Comparison of ENCODE assay signal across 9 cellular contexts in genomic region chrX:18426004-18426320, GRCh38. TPM values are rescaled to one million over a fixed set of nuclear protein-coding genes. Genes with fewer than 3 reads are reported as not detected.
DNase-seq lines count a peak whose midpoint lies in the region; ATAC-seq, FAIRE-seq and TF ChIP-seq lines count a peak whose summit lies in the region.
"Had no signal": no experiment of that assay in that cellular context is flagged by ENCODE, and none has a peak within 500 bp of the region (broad histone marks: within the 10 kb centered on the region; RNA-seq: fewer than 3 reads in every experiment).

No MANE protein-coding gene starts in this region.

- WGBS in gastroesophageal sphincter (ENCODE audit: low coverage in 1 of 2), 2 donors: no CpG with 5 or more reads among the region's 40 CpGs

- CTCF ChIA-PET in activated CD4-positive, alpha-beta T cell treated with anti-CD3 and anti-CD28 coated beads for 36 hours (lab: Charles Lee): interaction anchor here (1.0 kb wide), 1 partner anchor 459 kb away, joined by 3 read pairs; no protein-coding TSS in a partner anchor

- TF ChIP-seq EP300 in gastroesophageal sphincter (IDR thresholded peaks at IDR 0.05): no peak

- TF ChIP-seq POLR2A in gastroesophageal sphincter (IDR thresholded peaks at IDR 0.05): no peak

- peaks cover 0 to 8% (median 0%) of the 10 kb centered on the region in 3 donors for H3K4me1 ChIP-seq in gastroesophageal sphincter

- peak overlapping the region; percentile 65; the same call in 1 of the 2 replicates for H3K27ac ChIP-seq in VCaP
- peak overlapping the region; percentile 51 to 85 (median 80) for H3K27ac ChIP-seq in gastroesophageal sphincter

- no peaks in the 10 kb centered on the region for H3K36me3 ChIP-seq in gastroesophageal sphincter

- H3K27me3 ChIP-seq in gastroesophageal sphincter: no peaks in the 10 kb centered on the region

- H3K4me3 ChIP-seq in gastroesophageal sphincter: peak overlapping the region; percentile 84 to 94
- peak overlapping the region; percentile 73 for H3K4me3 ChIP-seq in skeletal muscle cell (ENCODE audit: low read depth, low read length)

- H3K9me3 ChIP-seq in gastroesophageal sphincter: no peaks in the 10 kb centered on the region

- intact Hi-C loops in activated CD4-positive, alpha-beta T cell treated with anti-CD3 and anti-CD28 coated beads for 36 hours (cut with DNase I, micrococcal nuclease): loop anchor here (5.0 to 10.0 kb wide), 4 partner anchors 249 to 689 kb away; partner anchors contain the start of genes PHKA2 (in 1 of the 2), RS1 (in 1 of the 2) and SCML1 (in 1 of the 2)

- TF ChIP-seq CTCF in VCaP (conservative IDR thresholded peaks at IDR 0.05): no peak
- no peak for TF ChIP-seq CTCF in gastroesophageal sphincter (IDR thresholded peaks at IDR 0.05)
- TF ChIP-seq CTCF in D721Med (IDR thresholded peaks at IDR 0.05; ENCODE audit: insufficient read depth, missing control alignments): no peak

- no peaks in the 10 kb centered on the region for H3K9me3 Mint-ChIP-seq in activated CD4-positive, alpha-beta T cell treated with anti-CD3 and anti-CD28 coated beads for 36 hours (ENCODE audit: low read depth)
- H3K9me3 Mint-ChIP-seq: activated naive CD4-positive, alpha-beta T cell treated with anti-CD3 and anti-CD28 coated beads, Interleukin-2, amount 50 U/mL, for 72 hours had no signal

- H3K4me3 Mint-ChIP-seq in activated CD4-positive, alpha-beta T cell treated with anti-CD3 and anti-CD28 coated beads for 36 hours: peak overlapping the region; percentile 79

- peaks cover 2% of the 10 kb centered on the region for H3K27me3 Mint-ChIP-seq in activated CD4-positive, alpha-beta T cell treated with anti-CD3 and anti-CD28 coated beads for 36 hours

- no peaks in the 10 kb centered on the region for H3K36me3 Mint-ChIP-seq in activated CD4-positive, alpha-beta T cell treated with anti-CD3 and anti-CD28 coated beads for 36 hours (ENCODE audit: low read depth)
- H3K36me3 Mint-ChIP-seq: activated naive CD4-positive, alpha-beta T cell treated with anti-CD3 and anti-CD28 coated beads, Interleukin-2, amount 50 U/mL, for 72 hours had no signal

- no peak for ATAC-seq in activated CD4-positive, alpha-beta T cell treated with anti-CD3 and anti-CD28 coated beads for 36 hours
- no peak for ATAC-seq in gastroesophageal sphincter
- ATAC-seq in HG02885 (IDR thresholded peaks at IDR 0.05; ENCODE audit: poor library complexity, unreplicated experiment): no peak

- FAIRE-seq in D721Med (lab: Jason Lieb, UNC): no peak

- POLR2A ChIA-PET in activated CD4-positive, alpha-beta T cell treated with anti-CD3 and anti-CD28 coated beads for 36 hours (lab: Charles Lee): interaction anchor here (1.2 kb wide), 1 partner anchor 463 kb away, joined by 3 read pairs; no protein-coding TSS in a partner anchor

- H3K27ac Mint-ChIP-seq in activated CD4-positive, alpha-beta T cell treated with anti-CD3 and anti-CD28 coated beads for 36 hours: peak overlapping the region; percentile 60

- peak; percentile 8 for DNase-seq in activated CD4-positive, alpha-beta T cell treated with anti-CD3 and anti-CD28 coated beads for 36 hours
- DNase-seq in activated CD4-positive, alpha-beta T cell treated with anti-CD3 and anti-CD28 coated beads for 48 hours: no peak
- DNase-seq in skeletal muscle cell (ENCODE audit: low read depth): no peak
- DNase-seq in D721Med (ENCODE audit: insufficient read length, low spot score): no peak
- no peak for DNase-seq in NCI-H1694 treated with DMSO at 0.1 percent for 48 hours (lab: John Stamatoyannopoulos, UW)

- peaks cover 2% of the 10 kb centered on the region for H3K4me1 Mint-ChIP-seq in activated CD4-positive, alpha-beta T cell treated with anti-CD3 and anti-CD28 coated beads for 36 hours

RNA-seq across cellular contexts. Expression of gene CDKL5, which starts 0.6 kb away (rescaled TPM):
- total RNA-seq in activated CD4-positive, alpha-beta T cell treated with anti-CD3 and anti-CD28 coated beads for 36 hours: 1 to 10 TPM; 1.2 to 1.5 TPM
- total RNA-seq in gastroesophageal sphincter: 1 to 10 TPM; 5.3 to 9.7 (median 8.6) TPM
